Comparison of ENCODE assay signal across 1 cellular context in the genomic region with DNA sequence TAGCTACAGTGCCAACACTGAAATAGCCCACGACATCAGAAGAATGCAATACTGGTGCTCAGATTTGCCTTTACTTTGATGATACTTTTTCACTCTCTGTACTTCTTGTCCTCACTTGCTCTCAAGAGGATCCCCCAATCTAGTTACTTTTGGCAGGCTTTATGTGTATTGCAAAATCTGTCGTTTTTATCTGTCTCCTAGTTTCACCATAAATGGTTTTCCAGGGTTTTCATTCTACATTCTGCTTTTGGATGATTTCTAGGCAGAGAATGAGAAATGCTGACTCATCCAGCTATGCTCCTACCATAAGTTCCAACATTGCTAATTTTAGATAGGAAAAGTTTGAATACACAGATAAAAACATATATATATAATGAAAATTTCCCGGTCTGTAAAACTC.
TF ChIP-seq lines count a peak whose summit lies in the region.

No MANE protein-coding gene starts in this region.

TF ChIP-seq in GM23338, 12 proteins besides CTCF, POLR2A, EP300 and RAD21 (continued from another document):
- no peak for TF ChIP-seq EZH2phosphoT487 (IDR thresholded peaks at IDR 0.05; ENCODE audit: unreplicated experiment)
- TF ChIP-seq, protein P1, sequence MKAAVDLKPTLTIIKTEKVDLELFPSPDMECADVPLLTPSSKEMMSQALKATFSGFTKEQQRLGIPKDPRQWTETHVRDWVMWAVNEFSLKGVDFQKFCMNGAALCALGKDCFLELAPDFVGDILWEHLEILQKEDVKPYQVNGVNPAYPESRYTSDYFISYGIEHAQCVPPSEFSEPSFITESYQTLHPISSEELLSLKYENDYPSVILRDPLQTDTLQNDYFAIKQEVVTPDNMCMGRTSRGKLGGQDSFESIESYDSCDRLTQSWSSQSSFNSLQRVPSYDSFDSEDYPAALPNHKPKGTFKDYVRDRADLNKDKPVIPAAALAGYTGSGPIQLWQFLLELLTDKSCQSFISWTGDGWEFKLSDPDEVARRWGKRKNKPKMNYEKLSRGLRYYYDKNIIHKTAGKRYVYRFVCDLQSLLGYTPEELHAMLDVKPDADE (IDR thresholded peaks at IDR 0.05) = no peak
TF ChIP-seq in GM23338: peak in this region for 0.
